In the genomic region with DNA sequence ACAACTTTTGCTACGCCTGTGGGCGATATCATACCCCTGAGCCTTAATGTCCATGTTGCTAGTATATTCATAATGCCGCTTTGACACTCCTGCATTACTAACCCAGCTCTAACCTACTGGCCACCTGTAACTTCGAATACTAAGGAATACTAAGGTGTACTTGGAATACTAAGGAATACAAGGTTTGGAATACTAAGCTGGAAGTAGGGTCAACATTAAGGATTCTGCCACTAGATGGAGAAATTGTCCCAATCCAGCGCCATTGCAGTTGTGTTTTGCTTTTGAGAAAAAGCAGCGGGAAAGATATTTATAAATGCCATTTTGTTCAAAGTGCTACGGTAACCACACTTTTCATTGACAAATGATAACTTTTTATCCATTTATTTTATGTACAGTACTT, we compare ENCODE assay signal across 9 cellular contexts. TPM values are rescaled to one million over a fixed set of nuclear protein-coding genes. Genes with fewer than 3 reads are reported as not detected.
DNase-seq lines count a peak whose midpoint lies in the region; ATAC-seq and TF ChIP-seq lines count a peak whose summit lies in the region.
"Had no signal": no experiment of that assay in that cellular context is flagged by ENCODE, and none has a peak within 500 bp of the region (broad histone marks: within the 10 kb centered on the region; RNA-seq: fewer than 3 reads in every experiment).

No MANE protein-coding gene starts in this region.

- TF ChIP-seq CTCF in heart right ventricle (IDR thresholded peaks at IDR 0.05) (peak in 6 of 9 donors; percentile 34 to 55 (median 42)), PC-9 (conservative IDR thresholded peaks at IDR 0.05) (peak; percentile 36; the same call in 1 of the 2 replicates)

- CTCF ChIA-PET in PC-9 (lab: Charles Lee) = no interaction called here

- H3K9me2 ChIP-seq in PC-9 (ENCODE audit: insufficient read depth) = no peaks in the 10 kb centered on the region

- H3K4me3 ChIP-seq in heart right ventricle (no peak overlapping the region), PC-9 (no peak overlapping the region)

- no peak overlapping the region for H3K27ac ChIP-seq in heart right ventricle
- no peak overlapping the region for H3K27ac ChIP-seq in PC-9

- no peaks in the 10 kb centered on the region for H3K9me3 ChIP-seq in heart right ventricle
- no peaks in the 10 kb centered on the region for H3K9me3 ChIP-seq in PC-9 (ENCODE audit: insufficient read depth, low read depth)

- POLR2A ChIA-PET in PC-9 (lab: Charles Lee; ENCODE audit: unreplicated experiment) = no interaction called here

- H3K4me2 ChIP-seq in PC-9 = no peak overlapping the region

- H3K27me3 ChIP-seq in heart right ventricle (peaks cover 0 to 46% (median 17%) of the 10 kb centered on the region in 7 donors), PC-9 (ENCODE audit: insufficient read depth, low read depth) (peaks cover 56% of the 10 kb centered on the region)

- H3K79me2 ChIP-seq in PC-9 (ENCODE audit: low read depth) = no peaks in the 10 kb centered on the region

- no peak overlapping the region for H2AFZ ChIP-seq in PC-9

- no peak for ATAC-seq in heart right ventricle
- ATAC-seq in Right ventricle myocardium superior (ENCODE audit: poor library complexity) = no peak

- BruUV-seq in PC-9 (replicated peaks; lab: Mats Ljungman, UMichigan) = no TSS peak

- no peaks in the 10 kb centered on the region for H3F3A ChIP-seq in PC-9 (ENCODE audit: insufficient read depth, low read depth)

- H3K36me3 ChIP-seq in heart right ventricle = no peaks in the 10 kb centered on the region
- H3K36me3 ChIP-seq in PC-9 (ENCODE audit: low read depth) = no peaks in the 10 kb centered on the region

- no peaks in the 10 kb centered on the region for H4K20me1 ChIP-seq in PC-9 (ENCODE audit: insufficient read depth)

- intact Hi-C loops in heart right ventricle (cut with DNase I) = loop anchor here in 8 of 10 donors (5.0 to 10.0 kb wide), 4 partner anchors 225 to 248 kb away; a partner anchor contains a TSS
- intact Hi-C loops in Right ventricle myocardium superior (cut with DNase I) = no loop called here
- intact Hi-C loops in PC-9 (cut with micrococcal nuclease; ENCODE audit: unreplicated experiment) = no loop called here

- 47 to 51% methylated on average over 7 of the region's 7 CpGs for WGBS in heart right ventricle, 2 donors

- DNase-seq in heart right ventricle (no peak), Right ventricle myocardium superior (no peak), PC-9 (no peak), iPS-NIHi11 (ENCODE audit: low spot score) (peak; percentile 33), NCI-H2196 treated with DMSO at 0.1 percent for 48 hours (lab: John Stamatoyannopoulos, UW; ENCODE audit: unreplicated experiment) (no peak), NCI-H524 treated with DMSO at 0.1 percent for 48 hours (lab: John Stamatoyannopoulos, UW) (no peak), NCI-H128 (lab: John Stamatoyannopoulos, UW; ENCODE audit: unreplicated experiment) (no peak)
- DNase-seq in activated CD4-positive, alpha-beta T cell treated with anti-CD3 and anti-CD28 coated beads for 4 hours = no peak
- DNase-seq: NCI-H1092 had no signal

- no peaks in the 10 kb centered on the region for H3K4me1 ChIP-seq in heart right ventricle
- no peaks in the 10 kb centered on the region for H3K4me1 ChIP-seq in PC-9 (replicated peaks; ENCODE audit: insufficient read depth)

RNA-seq across cellular contexts. Expression of a gene that starts 10.7 kb away (rescaled TPM):
- total RNA-seq in heart right ventricle (not detected), Right ventricle myocardium superior (not detected), PC-9 (2021) (not detected in 2 replicates)
- polyA plus RNA-seq in heart right ventricle = not detected

Comparison
In these comparisons a context has a peak if more than half of its experiments do, and no peak if none do; other contexts are left out.
1. intact Hi-C loops: an anchor here in heart right ventricle (5.0 to 10.0 kb wide); none called in Right ventricle myocardium superior and PC-9.